1 cellular context compared by ENCODE assay signal in the genomic region with DNA sequence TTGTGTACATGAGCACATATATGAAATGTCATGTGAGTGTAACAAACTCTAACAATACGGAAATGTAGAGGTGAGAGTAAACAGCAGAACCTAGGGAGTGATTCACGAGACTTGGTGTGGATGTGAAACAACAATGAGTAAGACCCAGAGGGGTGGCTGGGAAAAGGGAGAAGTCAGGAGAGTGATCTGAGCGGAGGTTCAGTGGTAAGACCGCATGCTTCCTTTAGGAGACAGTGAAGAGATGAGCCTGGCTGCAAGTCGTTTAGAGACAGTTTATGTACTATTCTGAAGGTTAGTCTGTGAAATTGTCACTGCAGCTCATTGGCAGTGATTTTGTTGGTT.
TF ChIP-seq lines count a peak whose summit lies in the region.

No MANE protein-coding gene starts in this region.

TF ChIP-seq in K562, 482 proteins besides CTCF, POLR2A, EP300 and RAD21 (continued from another document):
- TF ChIP-seq, protein P1, sequence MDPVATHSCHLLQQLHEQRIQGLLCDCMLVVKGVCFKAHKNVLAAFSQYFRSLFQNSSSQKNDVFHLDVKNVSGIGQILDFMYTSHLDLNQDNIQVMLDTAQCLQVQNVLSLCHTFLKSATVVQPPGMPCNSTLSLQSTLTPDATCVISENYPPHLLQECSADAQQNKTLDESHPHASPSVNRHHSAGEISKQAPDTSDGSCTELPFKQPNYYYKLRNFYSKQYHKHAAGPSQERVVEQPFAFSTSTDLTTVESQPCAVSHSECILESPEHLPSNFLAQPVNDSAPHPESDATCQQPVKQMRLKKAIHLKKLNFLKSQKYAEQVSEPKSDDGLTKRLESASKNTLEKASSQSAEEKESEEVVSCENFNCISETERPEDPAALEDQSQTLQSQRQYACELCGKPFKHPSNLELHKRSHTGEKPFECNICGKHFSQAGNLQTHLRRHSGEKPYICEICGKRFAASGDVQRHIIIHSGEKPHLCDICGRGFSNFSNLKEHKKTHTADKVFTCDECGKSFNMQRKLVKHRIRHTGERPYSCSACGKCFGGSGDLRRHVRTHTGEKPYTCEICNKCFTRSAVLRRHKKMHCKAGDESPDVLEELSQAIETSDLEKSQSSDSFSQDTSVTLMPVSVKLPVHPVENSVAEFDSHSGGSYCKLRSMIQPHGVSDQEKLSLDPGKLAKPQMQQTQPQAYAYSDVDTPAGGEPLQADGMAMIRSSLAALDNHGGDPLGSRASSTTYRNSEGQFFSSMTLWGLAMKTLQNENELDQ (CRISPR knock-in tag; IDR thresholded peaks at IDR 0.05; ENCODE audit: borderline replicate concordance), result no peak
- TF ChIP-seq ILF3 (IDR thresholded peaks at IDR 0.05; ENCODE audit: borderline replicate concordance) (no peak), PHF8 (IDR thresholded peaks at IDR 0.05; ENCODE audit: borderline replicate concordance, low read length) (no peak), FOXJ2 (tag; IDR thresholded peaks at IDR 0.05) (no peak), SREBF2 (CRISPR knock-in tag; IDR thresholded peaks at IDR 0.05) (no peak), GTF2F1 (IDR thresholded peaks at IDR 0.05; ENCODE audit: low read depth, low read length) (no peak), CEBPB (tag; IDR thresholded peaks at IDR 0.05) (no peak), CHD2 (IDR thresholded peaks at IDR 0.05; ENCODE audit: low read depth, low read length) (no peak), IFI16 (CRISPR knock-in tag; IDR thresholded peaks at IDR 0.05) (no peak), FOSL1 (tag; conservative IDR thresholded peaks at IDR 0.05) (peak; percentile 66), BHLHE40 (IDR thresholded peaks at IDR 0.05; ENCODE audit: low read length) (peak; percentile 51), ZNF184 (CRISPR knock-in tag; IDR thresholded peaks at IDR 0.05) (no peak), ATF3 (IDR thresholded peaks at IDR 0.05) (peak; percentile 13; the same call in 1 of the 2 replicates), ATF3 (CRISPR knock-in tag; conservative IDR thresholded peaks at IDR 0.05) (no peak)
- TF ChIP-seq, protein P2, sequence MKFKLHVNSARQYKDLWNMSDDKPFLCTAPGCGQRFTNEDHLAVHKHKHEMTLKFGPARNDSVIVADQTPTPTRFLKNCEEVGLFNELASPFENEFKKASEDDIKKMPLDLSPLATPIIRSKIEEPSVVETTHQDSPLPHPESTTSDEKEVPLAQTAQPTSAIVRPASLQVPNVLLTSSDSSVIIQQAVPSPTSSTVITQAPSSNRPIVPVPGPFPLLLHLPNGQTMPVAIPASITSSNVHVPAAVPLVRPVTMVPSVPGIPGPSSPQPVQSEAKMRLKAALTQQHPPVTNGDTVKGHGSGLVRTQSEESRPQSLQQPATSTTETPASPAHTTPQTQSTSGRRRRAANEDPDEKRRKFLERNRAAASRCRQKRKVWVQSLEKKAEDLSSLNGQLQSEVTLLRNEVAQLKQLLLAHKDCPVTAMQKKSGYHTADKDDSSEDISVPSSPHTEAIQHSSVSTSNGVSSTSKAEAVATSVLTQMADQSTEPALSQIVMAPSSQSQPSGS (CRISPR knock-in tag; IDR thresholded peaks at IDR 0.05), result no peak
- TF ChIP-seq, protein P3, sequence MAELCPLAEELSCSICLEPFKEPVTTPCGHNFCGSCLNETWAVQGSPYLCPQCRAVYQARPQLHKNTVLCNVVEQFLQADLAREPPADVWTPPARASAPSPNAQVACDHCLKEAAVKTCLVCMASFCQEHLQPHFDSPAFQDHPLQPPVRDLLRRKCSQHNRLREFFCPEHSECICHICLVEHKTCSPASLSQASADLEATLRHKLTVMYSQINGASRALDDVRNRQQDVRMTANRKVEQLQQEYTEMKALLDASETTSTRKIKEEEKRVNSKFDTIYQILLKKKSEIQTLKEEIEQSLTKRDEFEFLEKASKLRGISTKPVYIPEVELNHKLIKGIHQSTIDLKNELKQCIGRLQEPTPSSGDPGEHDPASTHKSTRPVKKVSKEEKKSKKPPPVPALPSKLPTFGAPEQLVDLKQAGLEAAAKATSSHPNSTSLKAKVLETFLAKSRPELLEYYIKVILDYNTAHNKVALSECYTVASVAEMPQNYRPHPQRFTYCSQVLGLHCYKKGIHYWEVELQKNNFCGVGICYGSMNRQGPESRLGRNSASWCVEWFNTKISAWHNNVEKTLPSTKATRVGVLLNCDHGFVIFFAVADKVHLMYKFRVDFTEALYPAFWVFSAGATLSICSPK (IDR thresholded peaks at IDR 0.05; ENCODE audit: borderline replicate concordance), result no peak
TF ChIP-seq in K562: peak in this region for 3.
